Comparison of ENCODE assay signal across 8 cellular contexts in genomic region chr6:81938014-81938761, GRCh38.
DNase-seq lines count a peak whose midpoint lies in the region; ATAC-seq and TF ChIP-seq lines count a peak whose summit lies in the region.

No MANE protein-coding gene starts in this region.

- POLR2A ChIA-PET in RWPE1 (lab: Yijun Ruan, JAX; ENCODE audit: low non-redundant PET), result no interaction called here

- peak; percentile 77 for DNase-seq in RWPE1 (ENCODE audit: low spot score)
- DNase-seq in inferior parietal cortex (ENCODE audit: extremely low spot score), result peak; percentile 15
- DNase-seq in NCI-H1417 treated with DMSO at 0.1 percent for 48 hours (lab: John Stamatoyannopoulos, UW), result no peak
- no peak for DNase-seq in activated CD4-positive, alpha-beta T cell treated with anti-CD3 and anti-CD28 coated beads, Interleukin-2, amount 50 U/mL, for 48 hours
- no peak for DNase-seq in NCI-H345 (lab: John Stamatoyannopoulos, UW)

- TF ChIP-seq POLR2A in GM18505 (IDR thresholded peaks at IDR 0.05; ENCODE audit: borderline replicate concordance, extremely low read depth, insufficient read depth, insufficient read length), result no peak

- CTCF ChIA-PET in RWPE1 (lab: Yijun Ruan, JAX), result interaction anchor here (1.6 kb wide), 1 partner anchor 67 kb away, joined by 3 read pairs; no protein-coding TSS in a partner anchor

- no peak overlapping the region for H3K27ac ChIP-seq in RWPE1

- ATAC-seq in GM18505 (IDR thresholded peaks at IDR 0.05; ENCODE audit: unreplicated experiment), result peak; percentile 73
- ATAC-seq in HG03039 (IDR thresholded peaks at IDR 0.05; ENCODE audit: unreplicated experiment), result peak; percentile 76
- no peak for ATAC-seq in HG03571 (IDR thresholded peaks at IDR 0.05; ENCODE audit: unreplicated experiment)

- TF ChIP-seq CTCF in RWPE1 (conservative IDR thresholded peaks at IDR 0.05; ENCODE audit: low read depth), result no peak

Comparison
In these comparisons a context has a peak if more than half of its experiments do, and no peak if none do; other contexts are left out.
1. DNase-seq: peak in RWPE1 (single experiment) and inferior parietal cortex (single experiment); none in NCI-H1417 treated with DMSO at 0.1 percent for 48 hours (single experiment), activated CD4-positive, alpha-beta T cell treated with anti-CD3 and anti-CD28 coated beads, Interleukin-2, amount 50 U/mL, for 48 hours (0 of 2) and NCI-H345 (single experiment).